22 cellular contexts compared by ENCODE assay signal in the genomic region with DNA sequence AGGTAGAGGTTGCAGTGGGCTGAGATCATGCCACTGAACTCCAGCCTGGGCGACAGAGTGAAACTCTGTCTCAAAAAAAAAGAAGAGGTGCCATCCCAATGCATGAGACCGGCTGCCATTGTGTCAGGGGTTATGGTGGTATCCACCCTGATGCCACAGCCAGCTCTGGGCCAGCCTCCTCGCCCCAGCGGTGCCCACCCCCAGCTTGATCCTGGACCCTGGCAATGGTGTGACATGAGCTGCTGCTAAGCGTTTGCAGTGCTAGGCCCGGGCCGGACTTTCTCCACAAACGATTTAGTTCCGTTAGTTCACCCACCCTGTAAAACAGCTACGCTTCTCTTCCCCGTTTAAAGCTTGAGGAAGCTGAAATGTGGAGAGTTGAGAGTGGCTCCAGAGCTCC. TPM values are rescaled to one million over a fixed set of nuclear protein-coding genes. Genes with fewer than 3 reads are reported as not detected.
DNase-seq lines count a peak whose midpoint lies in the region; ATAC-seq and TF ChIP-seq lines count a peak whose summit lies in the region.
"Had no signal": no experiment of that assay in that cellular context is flagged by ENCODE, and none has a peak within 500 bp of the region (broad histone marks: within the 10 kb centered on the region; RNA-seq: fewer than 3 reads in every experiment).

No MANE protein-coding gene starts in this region.

- H3K36me3 ChIP-seq in H7 (replicated peaks; ENCODE audit: control insufficient read depth, insufficient read depth, low read length): no peaks in the 10 kb centered on the region; the same call in 1 of the 2 replicates
- no peaks in the 10 kb centered on the region for H3K36me3 ChIP-seq in CD8-positive, alpha-beta memory T cell (ENCODE audit: insufficient read depth, low read length)

- H3K27me3 Mint-ChIP-seq in naive B cell: no peaks in the 10 kb centered on the region
- H3K27me3 Mint-ChIP-seq in CD8-positive, alpha-beta memory T cell: no peaks in the 10 kb centered on the region

- CTCF ChIA-PET in RWPE1 (lab: Yijun Ruan, JAX): interaction anchor here (0.6 to 1.0 kb wide), 2 partner anchors 8 to 9 kb away, joined by 3 to 4 read pairs; no protein-coding TSS in a partner anchor
- CTCF ChIA-PET in CD8-positive, alpha-beta memory T cell (lab: Charles Lee): interaction anchor here (0.8 to 1.1 kb wide), 2 partner anchors 9 to 18 kb away, joined by 3 read pairs; no protein-coding TSS in a partner anchor

- H3K27ac Mint-ChIP-seq in naive B cell: peak overlapping the region in 5 of 6 donors; percentile 66 to 95 (median 85)
- H3K27ac Mint-ChIP-seq in CD8-positive, alpha-beta memory T cell: no peak overlapping the region
- H3K27ac Mint-ChIP-seq: CD8-positive, alpha-beta T cell; T-helper 1 cell treated with Interleukin-12 subunit alpha and Interleukin-12 subunit beta and Interleukin-4 antibody, amounts not matched to agents 30 μg/mL and 1 μg/mL, for 36 hours had no signal

- POLR2A ChIA-PET in RWPE1 (lab: Yijun Ruan, JAX; ENCODE audit: low non-redundant PET): no interaction called here
- POLR2A ChIA-PET in CD8-positive, alpha-beta memory T cell (lab: Charles Lee): no interaction called here

- H3K36me3 Mint-ChIP-seq in naive B cell: no peaks in the 10 kb centered on the region
- peaks cover 0 to 10% (median 0%) of the 10 kb centered on the region in 3 donors for H3K36me3 Mint-ChIP-seq in CD8-positive, alpha-beta memory T cell

- H3K4me1 ChIP-seq in CD8-positive, alpha-beta memory T cell (ENCODE audit: insufficient read depth, low read length): no peaks in the 10 kb centered on the region

- no peaks in the 10 kb centered on the region for H3K9me3 ChIP-seq in CD8-positive, alpha-beta memory T cell (ENCODE audit: low read length)

- peaks cover 38 to 60% (median 49%) of the 10 kb centered on the region in 3 donors for H3K4me1 Mint-ChIP-seq in naive B cell
- peaks cover 9 to 14% (median 10%) of the 10 kb centered on the region in 3 donors for H3K4me1 Mint-ChIP-seq in CD8-positive, alpha-beta memory T cell

- H3K27ac ChIP-seq in RWPE1: peak overlapping the region; percentile 19; the same call in 1 of the 2 replicates
- no peak overlapping the region for H3K27ac ChIP-seq in CD8-positive, alpha-beta memory T cell (ENCODE audit: low read depth, low read length)

- H3K9me3 Mint-ChIP-seq in naive B cell: no peaks in the 10 kb centered on the region
- no peaks in the 10 kb centered on the region for H3K9me3 Mint-ChIP-seq in CD8-positive, alpha-beta memory T cell
- H3K9me3 Mint-ChIP-seq: CD8-positive, alpha-beta T cell; T-helper 1 cell treated with Interleukin-12 subunit alpha and Interleukin-12 subunit beta and Interleukin-4 antibody, amounts not matched to agents 30 μg/mL and 1 μg/mL, for 36 hours had no signal

- TF ChIP-seq CTCF in RWPE1 (conservative IDR thresholded peaks at IDR 0.05; ENCODE audit: low read depth): no peak

- H3K27me3 ChIP-seq in H7 (ENCODE audit: control insufficient read depth, insufficient read depth, low read length): no peaks in the 10 kb centered on the region
- no peaks in the 10 kb centered on the region for H3K27me3 ChIP-seq in CD8-positive, alpha-beta memory T cell (ENCODE audit: insufficient read depth, low read length, poor library complexity, severe bottlenecking)

- H3K4me3 ChIP-seq in H7 (ENCODE audit: insufficient read depth, low read depth, low read length): no peak overlapping the region
- H3K4me3 ChIP-seq in CD8-positive, alpha-beta memory T cell (ENCODE audit: low read length): no peak overlapping the region
- H3K4me3 ChIP-seq: K562 had no signal

- peak overlapping the region in 3 of 8 donors; percentile 16 to 82 (median 67) for H3K4me3 Mint-ChIP-seq in naive B cell
- H3K4me3 Mint-ChIP-seq in CD8-positive, alpha-beta memory T cell: no peak overlapping the region
- H3K4me3 Mint-ChIP-seq: CD8-positive, alpha-beta T cell; T-helper 1 cell treated with Interleukin-12 subunit alpha and Interleukin-12 subunit beta and Interleukin-4 antibody, amounts not matched to agents 30 μg/mL and 1 μg/mL, for 36 hours had no signal

- DNase-seq in H7: peak; percentile 39
- DNase-seq in RWPE1 (ENCODE audit: low spot score): no peak
- no peak for DNase-seq in naive B cell
- DNase-seq in CD8-positive, alpha-beta memory T cell: no peak
- no peak for DNase-seq in hepatic stellate cell (ENCODE audit: low spot score)
- DNase-seq: C1 segment of cervical spinal cord; Calu3; CD8-positive, alpha-beta T cell; DMS153; GDM1; NCI-H1092 treated with DMSO at 0.1 percent for 48 hours; NCI-H146; NCI-H2029 treated with DMSO at 0.1 percent for 48 hours; NCI-H2171; NCI-H524 treated with DMSO at 0.1 percent for 48 hours; NCI-H82; SHP77 had no signal

- ATAC-seq in naive B cell (ENCODE audit: low read depth in 2 of 2) (no peak), GM18520 (IDR thresholded peaks at IDR 0.05; ENCODE audit: unreplicated experiment) (no peak), HG02678 (IDR thresholded peaks at IDR 0.05; ENCODE audit: unreplicated experiment) (no peak)
- ATAC-seq: CD8-positive, alpha-beta T cell; HCT116; K562 had no signal

RNA-seq across cellular contexts. Expression of a gene that starts 25.6 kb away (rescaled TPM):
- 0.24 and 0.70 TPM in 2 replicates for total RNA-seq in H7 (2014; rRNA removed; shearing (Covaris generic))
- not detected for polyA plus RNA-seq in naive B cell (ENCODE audit: low read depth in 6 of 6)
- total RNA-seq in CD8-positive, alpha-beta memory T cell: under 1 TPM; 0.13 to 0.18 TPM
- polyA plus RNA-seq in CD8-positive, alpha-beta memory T cell: 0.20 TPM

RNA-seq across cellular contexts. Expression of a gene that starts 42.2 kb away (rescaled TPM):
- total RNA-seq in H7 (2014; rRNA removed; shearing (Covaris generic)): 30.0 and 32.9 TPM in 2 replicates
- 1 to 10 TPM in 1 of 6 donors, under 1 TPM in 4, not detected in 1; 0.20 to 1.4 (median 0.32) TPM for polyA plus RNA-seq in naive B cell (ENCODE audit: low read depth in 6 of 6)
- total RNA-seq in CD8-positive, alpha-beta memory T cell: 10 to 100 TPM; 17.8 to 18.3 TPM
- 0.79 TPM for polyA plus RNA-seq in CD8-positive, alpha-beta memory T cell

RNA-seq across cellular contexts. Expression of a gene that starts 42.9 kb away (rescaled TPM):
- 39.3 and 47.4 TPM in 2 replicates for total RNA-seq in H7 (2014; rRNA removed; shearing (Covaris generic))
- 100 to 1,000 TPM; 114 to 248 (median 134) TPM for polyA plus RNA-seq in naive B cell (ENCODE audit: low read depth in 6 of 6)
- 10 to 100 TPM; 22.7 to 24.3 TPM for total RNA-seq in CD8-positive, alpha-beta memory T cell
- 151 TPM for polyA plus RNA-seq in CD8-positive, alpha-beta memory T cell

RNA-seq across cellular contexts. Expression of a gene that starts 43.4 kb away (rescaled TPM):
- total RNA-seq in H7 (2014; rRNA removed; shearing (Covaris generic)): 3.4 and 4.3 TPM in 2 replicates
- 10 to 100 TPM in 5 of 6 donors, 1 to 10 TPM in 1; 9.1 to 24.5 (median 13.6) TPM for polyA plus RNA-seq in naive B cell (ENCODE audit: low read depth in 6 of 6)
- 10 to 100 TPM; 12.4 TPM for total RNA-seq in CD8-positive, alpha-beta memory T cell
- polyA plus RNA-seq in CD8-positive, alpha-beta memory T cell: 19.9 TPM

RNA-seq across cellular contexts. Expression of a gene that starts 56.1 kb away (rescaled TPM):
- 72.2 and 77.0 TPM in 2 replicates for total RNA-seq in H7 (2014; rRNA removed; shearing (Covaris generic))
- polyA plus RNA-seq in naive B cell (ENCODE audit: low read depth in 6 of 6): 100 to 1,000 TPM in 4 of 6 donors, 10 to 100 TPM in 2; 86.8 to 138 (median 102) TPM
- 10 to 100 TPM; 51.6 TPM for total RNA-seq in CD8-positive, alpha-beta memory T cell
- 93.5 TPM for polyA plus RNA-seq in CD8-positive, alpha-beta memory T cell

Comparison
In these comparisons a context has a peak if more than half of its experiments do, and no peak if none do; other contexts are left out.
1. H3K27ac Mint-ChIP-seq: peak in naive B cell (5 of 6); none in CD8-positive, alpha-beta memory T cell (0 of 8).